17 cellular contexts compared by ENCODE assay signal in the genomic region with DNA sequence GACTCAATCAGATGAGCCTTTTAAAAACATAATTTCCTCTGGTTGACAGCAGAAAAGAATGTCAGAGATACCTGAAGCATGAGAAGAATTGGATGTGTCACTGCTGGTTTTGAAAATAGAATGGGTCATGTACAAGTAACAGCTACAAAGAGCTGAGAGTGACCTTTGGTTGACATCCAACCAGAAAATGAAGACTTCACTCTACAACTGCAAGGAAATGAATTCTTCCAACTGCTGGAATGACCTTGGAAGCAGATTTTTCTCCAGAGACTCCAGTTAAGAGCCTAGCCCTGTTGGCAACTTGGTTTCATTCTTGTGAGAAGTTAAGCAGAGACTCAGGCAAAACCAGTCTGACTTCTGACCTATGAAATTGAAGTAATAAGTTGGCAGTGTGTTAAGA.
DNase-seq lines count a peak whose midpoint lies in the region; TF ChIP-seq lines count a peak whose summit lies in the region.
"Had no signal": no experiment of that assay in that cellular context is flagged by ENCODE, and none has a peak within 500 bp of the region (broad histone marks: within the 10 kb centered on the region; RNA-seq: fewer than 3 reads in every experiment).

No MANE protein-coding gene starts in this region.

- peak; percentile 56 for DNase-seq in GM23248
- DNase-seq in astrocyte of the spinal cord (ENCODE audit: low read depth, low spot score): peak; percentile 32
- DNase-seq in hepatocyte (ENCODE audit: low spot score): no peak
- no peak for DNase-seq in adrenal gland
- DNase-seq in stimulated activated naive CD4-positive, alpha-beta T cell (lab: John Stamatoyannopoulos, UW): no peak
- DNase-seq in NCI-H1105 treated with DMSO at 0.1 percent for 48 hours (lab: John Stamatoyannopoulos, UW): no peak
- DNase-seq in lower leg skin (ENCODE audit: low spot score in 2 of 2): no peak
- DNase-seq: activated CD4-positive, alpha-beta memory T cell treated with anti-CD3 and anti-CD28 coated beads for 36 hours; activated naive CD4-positive, alpha-beta T cell treated with Interleukin-2 at 50 U/mL for 16 hours; heart left ventricle; Karpas-422; NCI-H1105; NCI-H526 treated with DMSO at 0.1 percent for 48 hours; thyroid gland; WERI-Rb-1 had no signal

- no peaks in the 10 kb centered on the region for H3K27me3 ChIP-seq in ACC112 (ENCODE audit: insufficient read depth, low read length)
- no peaks in the 10 kb centered on the region for H3K27me3 ChIP-seq in GM23248 (replicated peaks; ENCODE audit: insufficient read depth)
- H3K27me3 ChIP-seq in hepatocyte: no peaks in the 10 kb centered on the region
- no peaks in the 10 kb centered on the region for H3K27me3 ChIP-seq in adrenal gland
- H3K27me3 ChIP-seq: ascending aorta, heart left ventricle, thyroid gland had no signal

- H3K9me2 ChIP-seq in GM23248 (ENCODE audit: insufficient read depth): no peaks in the 10 kb centered on the region
- no peaks in the 10 kb centered on the region for H3K9me2 ChIP-seq in hepatocyte (replicated peaks; ENCODE audit: insufficient read depth)

- H3K36me3 ChIP-seq in ACC112 (ENCODE audit: insufficient read depth, low read length): 0 out of 2 replicates have a peak, but pooled peaks cover 4% of the 10 kb centered on the region
- H3K36me3 ChIP-seq in GM23248 (ENCODE audit: low read depth): no peaks in the 10 kb centered on the region
- H3K36me3 ChIP-seq in hepatocyte (replicated peaks; ENCODE audit: insufficient read depth, low read depth): no peaks in the 10 kb centered on the region
- H3K36me3 ChIP-seq in adrenal gland (replicated peaks in 1 of 2): no peaks in the 10 kb centered on the region
- H3K36me3 ChIP-seq: ascending aorta, heart left ventricle, thyroid gland, WERI-Rb-1 had no signal

- in situ Hi-C loops in GM23248 (cut with MboI) (loop anchor here (25.0 kb wide), 1 partner anchor 89 kb away; no protein-coding TSS in a partner anchor), astrocyte of the spinal cord (cut with HindIII; ENCODE audit: low sequenced_read_pairs) (no loop called here)

- H3K79me2 ChIP-seq in ACC112 (ENCODE audit: control insufficient read depth, insufficient read depth, low read length, unreplicated experiment) (no peaks in the 10 kb centered on the region), GM23248 (ENCODE audit: insufficient read depth) (no peaks in the 10 kb centered on the region), hepatocyte (no peaks in the 10 kb centered on the region)

- TF ChIP-seq CTCF in astrocyte of the spinal cord (IDR thresholded peaks at IDR 0.05; ENCODE audit: low read depth, low read length) (no peak), hepatocyte (IDR thresholded peaks at IDR 0.05; ENCODE audit: poor library complexity) (no peak), adrenal gland (IDR thresholded peaks at IDR 0.05) (no peak), lower leg skin (IDR thresholded peaks at IDR 0.05) (no peak)

- H3K27ac ChIP-seq in ACC112 (ENCODE audit: low read depth, low read length) (0 out of 2 replicates have a peak overlapping the region, but pooled peaks have one; percentile 2), GM23248 (0 out of 2 replicates have a peak overlapping the region, but pooled peaks have one; percentile 15), hepatocyte (peak overlapping the region; percentile 52), adrenal gland (no peak overlapping the region)
- H3K27ac ChIP-seq: ascending aorta, heart left ventricle, thyroid gland, WERI-Rb-1 had no signal

- H3K4me2 ChIP-seq in GM23248 (ENCODE audit: unreplicated experiment): peak overlapping the region; percentile 43
- no peak overlapping the region for H3K4me2 ChIP-seq in hepatocyte

- TF ChIP-seq POLR2A in adrenal gland (IDR thresholded peaks at IDR 0.05) (no peak), lower leg skin (IDR thresholded peaks at IDR 0.05) (no peak)

- H4K20me1 ChIP-seq in GM23248 (ENCODE audit: insufficient read depth): no peaks in the 10 kb centered on the region
- H4K20me1 ChIP-seq in hepatocyte (ENCODE audit: insufficient read depth, poor library complexity, severe bottlenecking): no peaks in the 10 kb centered on the region

- H3K4me1 ChIP-seq in ACC112 (ENCODE audit: control insufficient read depth, insufficient read depth, low read length, unreplicated experiment): peaks cover 13% of the 10 kb centered on the region
- peaks cover 19% of the 10 kb centered on the region for H3K4me1 ChIP-seq in GM23248 (ENCODE audit: insufficient read depth)
- no peaks in the 10 kb centered on the region for H3K4me1 ChIP-seq in hepatocyte (ENCODE audit: insufficient read depth)
- H3K4me1 ChIP-seq in adrenal gland (replicated peaks in 1 of 2): no peaks in the 10 kb centered on the region
- H3K4me1 ChIP-seq: ascending aorta, heart left ventricle, thyroid gland had no signal

- no peak overlapping the region for H3K9ac ChIP-seq in GM23248

- H2AFZ ChIP-seq in ACC112 (ENCODE audit: low read length, unreplicated experiment) (peak overlapping the region; percentile 44), GM23248 (peak overlapping the region; percentile 7; the same call in 1 of the 2 replicates), hepatocyte (no peak overlapping the region)

- peaks cover 21% of the 10 kb centered on the region; the same call in 1 of the 2 replicates for H3F3A ChIP-seq in GM23248 (ENCODE audit: insufficient read depth)

- intact Hi-C loops in adrenal gland (cut with DNase I): no loop called here
- intact Hi-C loops in lower leg skin (cut with DNase I; ENCODE audit: low total_unique reads): no loop called here

- no peak overlapping the region for H3K4me3 ChIP-seq in ACC112 (ENCODE audit: low read depth, low read length)
- no peak overlapping the region for H3K4me3 ChIP-seq in GM23248
- H3K4me3 ChIP-seq in astrocyte of the spinal cord (ENCODE audit: low read depth, low read length): no peak overlapping the region
- H3K4me3 ChIP-seq in hepatocyte: no peak overlapping the region
- no peak overlapping the region for H3K4me3 ChIP-seq in adrenal gland
- H3K4me3 ChIP-seq in lower leg skin (ENCODE audit: low read depth, poor library complexity, severe bottlenecking): no peak overlapping the region
- H3K4me3 ChIP-seq: ascending aorta, heart left ventricle, thyroid gland had no signal

- no peaks in the 10 kb centered on the region for H3K9me3 ChIP-seq in GM23248 (ENCODE audit: low read depth)
- peaks cover 4% of the 10 kb centered on the region for H3K9me3 ChIP-seq in hepatocyte (ENCODE audit: low read depth)
- H3K9me3 ChIP-seq in adrenal gland (replicated peaks in 1 of 3): no peaks in the 10 kb centered on the region
- H3K9me3 ChIP-seq: thyroid gland had no signal

Comparison
In these comparisons a context has a peak if more than half of its experiments do, and no peak if none do; other contexts are left out.
1. H3K27ac ChIP-seq: peak in ACC112 (single experiment), GM23248 (single experiment) and hepatocyte (single experiment); none in adrenal gland (0 of 5).
2. DNase-seq: peak in GM23248 (single experiment) and astrocyte of the spinal cord (single experiment); none in hepatocyte (single experiment), adrenal gland (0 of 7), stimulated activated naive CD4-positive, alpha-beta T cell (0 of 6), NCI-H1105 treated with DMSO at 0.1 percent for 48 hours (single experiment) and lower leg skin (0 of 2).